In genomic region chr3:72298201-72299155, GRCh38 we compare ENCODE assay signal across 1 cellular context.
TF ChIP-seq lines count a peak whose summit lies in the region.

No MANE protein-coding gene starts in this region.

TF ChIP-seq in GM23338, 12 proteins besides CTCF, POLR2A, EP300 and RAD21 (continued from another document):
- no peak for TF ChIP-seq ZNF462 (CRISPR knock-in tag; IDR thresholded peaks at IDR 0.05)
- TF ChIP-seq ZNF331 (CRISPR knock-in tag; IDR thresholded peaks at IDR 0.05; ENCODE audit: low read depth): no peak
- TF ChIP-seq NANOG (IDR thresholded peaks at IDR 0.05; ENCODE audit: borderline replicate concordance): no peak
- no peak for TF ChIP-seq ZNF114 (CRISPR knock-in tag; IDR thresholded peaks at IDR 0.05)
- no peak for TF ChIP-seq JUNB (IDR thresholded peaks at IDR 0.05; ENCODE audit: unreplicated experiment)
- TF ChIP-seq EZH2phosphoT487 (IDR thresholded peaks at IDR 0.05; ENCODE audit: unreplicated experiment): no peak
- TF ChIP-seq ETS1 (IDR thresholded peaks at IDR 0.05): no peak
